17 cellular contexts compared by ENCODE assay signal in genomic region chr14:94139421-94139820, GRCh38. TPM values are rescaled to one million over a fixed set of nuclear protein-coding genes. Genes with fewer than 3 reads are reported as not detected.
DNase-seq lines count a peak whose midpoint lies in the region; ATAC-seq and TF ChIP-seq lines count a peak whose summit lies in the region.
"Had no signal": no experiment of that assay in that cellular context is flagged by ENCODE, and none has a peak within 500 bp of the region (broad histone marks: within the 10 kb centered on the region; RNA-seq: fewer than 3 reads in every experiment).

No MANE protein-coding gene starts in this region.

- H3K27ac ChIP-seq in right atrium auricular region (no peak overlapping the region), WERI-Rb-1 (peak overlapping the region; percentile 94), esophagus muscularis mucosa (replicated peaks in 1 of 4) (no peak overlapping the region), vagina (no peak overlapping the region), uterus (no peak overlapping the region)

- TF ChIP-seq POLR2A in esophagus muscularis mucosa (IDR thresholded peaks at IDR 0.05; ENCODE audit: low read depth), result no peak
- no peak for TF ChIP-seq POLR2A in vagina (IDR thresholded peaks at IDR 0.05)
- no peak for TF ChIP-seq POLR2A in uterus (IDR thresholded peaks at IDR 0.05)

- peaks cover 2% of the 10 kb centered on the region for H3K4me1 Mint-ChIP-seq in osteocyte (ENCODE audit: unreplicated experiment)

- TF ChIP-seq CTCF in right atrium auricular region (IDR thresholded peaks at IDR 0.05), result no peak
- TF ChIP-seq CTCF in WERI-Rb-1 (IDR thresholded peaks at IDR 0.05; ENCODE audit: low read depth, low read length), result no peak
- TF ChIP-seq CTCF in esophagus muscularis mucosa (IDR thresholded peaks at IDR 0.05), result no peak
- TF ChIP-seq CTCF in osteocyte (IDR thresholded peaks at IDR 0.05), result no peak
- TF ChIP-seq CTCF in vagina (IDR thresholded peaks at IDR 0.05), result no peak
- TF ChIP-seq CTCF in uterus (IDR thresholded peaks at IDR 0.05), result no peak

- no peaks in the 10 kb centered on the region for H3K36me3 Mint-ChIP-seq in osteocyte (ENCODE audit: unreplicated experiment)

- H3K27me3 ChIP-seq in right atrium auricular region (no peaks in the 10 kb centered on the region), WERI-Rb-1 (ENCODE audit: insufficient read depth, low read depth, severe bottlenecking) (no peaks in the 10 kb centered on the region), esophagus muscularis mucosa (peaks cover 0 to 5% (median 0%) of the 10 kb centered on the region in 4 donors), vagina (no peaks in the 10 kb centered on the region), uterus (no peaks in the 10 kb centered on the region)

- no peak overlapping the region for H3K4me3 Mint-ChIP-seq in osteocyte (ENCODE audit: unreplicated experiment)
- H3K4me3 Mint-ChIP-seq: CD4-positive, alpha-beta memory T cell; HFFc6 had no signal

- peak; percentile 43 for DNase-seq in right atrium auricular region (ENCODE audit: low spot score)
- DNase-seq in Right ventricle myocardium inferior (ENCODE audit: missing footprints), result no peak
- no peak for DNase-seq in WERI-Rb-1
- DNase-seq in esophagus muscularis mucosa (ENCODE audit: extremely low spot score), result peak; percentile 45
- peak; percentile 66 for DNase-seq in osteocyte (ENCODE audit: extremely low spot score, unreplicated experiment)
- no peak for DNase-seq in vagina (ENCODE audit: extremely low spot score in 2 of 2)
- no peak for DNase-seq in uterus
- DNase-seq: C1 segment of cervical spinal cord; Calu3; CD4-positive, alpha-beta memory T cell; COR-L47; DMS53; DND-41; GOT3; HFFc6 had no signal

- intact Hi-C loops in Right ventricle myocardium inferior (cut with DNase I) (no loop called here), esophagus muscularis mucosa (cut with DNase I) (loop anchor here (5.0 to 10.0 kb wide), 2 partner anchors 87 to 205 kb away; no protein-coding TSS in a partner anchor), vagina (cut with DNase I) (no loop called here), uterus (cut with DNase I; ENCODE audit: low total_unique reads) (no loop called here)

- WGBS in esophagus muscularis mucosa, result 88% methylated on average over 5 of the region's 5 CpGs

- TF ChIP-seq EP300 in esophagus muscularis mucosa (IDR thresholded peaks at IDR 0.05), result no peak

- H3K4me1 ChIP-seq in right atrium auricular region, result no peaks in the 10 kb centered on the region
- peaks cover 0 to 5% (median 2%) of the 10 kb centered on the region in 4 donors for H3K4me1 ChIP-seq in esophagus muscularis mucosa
- H3K4me1 ChIP-seq in vagina, result no peaks in the 10 kb centered on the region
- no peaks in the 10 kb centered on the region for H3K4me1 ChIP-seq in uterus

- no peaks in the 10 kb centered on the region for H3K36me3 ChIP-seq in right atrium auricular region
- H3K36me3 ChIP-seq in WERI-Rb-1, result no peaks in the 10 kb centered on the region
- no peaks in the 10 kb centered on the region for H3K36me3 ChIP-seq in esophagus muscularis mucosa
- no peaks in the 10 kb centered on the region for H3K36me3 ChIP-seq in vagina
- H3K36me3 ChIP-seq in uterus, result no peaks in the 10 kb centered on the region
- H3K36me3 ChIP-seq: HAP-1 had no signal

- no peak overlapping the region for H3K4me3 ChIP-seq in right atrium auricular region
- H3K4me3 ChIP-seq in WERI-Rb-1 (ENCODE audit: low read depth, low read length), result no peak overlapping the region
- no peak overlapping the region for H3K4me3 ChIP-seq in esophagus muscularis mucosa
- no peak overlapping the region for H3K4me3 ChIP-seq in vagina
- H3K4me3 ChIP-seq in uterus, result no peak overlapping the region
- H3K4me3 ChIP-seq: HAP-1 had no signal

- no peak for ATAC-seq in Right ventricle myocardium inferior
- ATAC-seq in GM18498 (IDR thresholded peaks at IDR 0.05; ENCODE audit: unreplicated experiment), result no peak

- no peaks in the 10 kb centered on the region for H3K9me3 ChIP-seq in right atrium auricular region
- H3K9me3 ChIP-seq in WERI-Rb-1 (ENCODE audit: severe bottlenecking), result peaks cover 3% of the 10 kb centered on the region
- H3K9me3 ChIP-seq in esophagus muscularis mucosa, result no peaks in the 10 kb centered on the region
- no peaks in the 10 kb centered on the region for H3K9me3 ChIP-seq in vagina
- H3K9me3 ChIP-seq in uterus, result no peaks in the 10 kb centered on the region
- H3K9me3 ChIP-seq: HAP-1 had no signal

- peaks cover 33% of the 10 kb centered on the region for H3K27me3 Mint-ChIP-seq in osteocyte (ENCODE audit: unreplicated experiment)

- no peak overlapping the region for H3K27ac Mint-ChIP-seq in osteocyte (ENCODE audit: unreplicated experiment)
- H3K27ac Mint-ChIP-seq: CD4-positive, alpha-beta memory T cell; HFFc6 had no signal

- no peaks in the 10 kb centered on the region for H3K9me3 Mint-ChIP-seq in osteocyte (ENCODE audit: unreplicated experiment)

RNA-seq across cellular contexts. Expression of gene IFI27L2, which starts 10.0 kb away (rescaled TPM):
- total RNA-seq in right atrium auricular region (10 to 100 TPM; 42.9 to 85.1 TPM), Right ventricle myocardium inferior (52.4 TPM), esophagus muscularis mucosa (10 to 100 TPM; 38.8 to 83.9 (median 64.7) TPM), osteocyte (42.5 and 44.7 TPM in 2 replicates), vagina (171 TPM), uterus (100 to 1,000 TPM in 1 of 4 donors, 10 to 100 TPM in 3; 14.3 to 111 (median 45.0) TPM)

RNA-seq across cellular contexts. Expression of gene IFI27, which starts 28.9 kb away (rescaled TPM):
- total RNA-seq in right atrium auricular region (100 to 1,000 TPM; 140 to 229 TPM), Right ventricle myocardium inferior (164 TPM), esophagus muscularis mucosa (100 to 1,000 TPM in 3 of 4 donors, 10 to 100 TPM in 1; 88.0 to 293 (median 180) TPM), osteocyte (1.5 and 2.6 TPM in 2 replicates), vagina (209 TPM), uterus (100 to 1,000 TPM in 2 of 4 donors, 10 to 100 TPM in 1, 1 to 10 TPM in 1; 5.6 to 390 (median 196) TPM)

RNA-seq across cellular contexts. Expression of gene PPP4R4, which starts 34.7 kb away (rescaled TPM):
- total RNA-seq in right atrium auricular region (under 1 TPM; 0.22 to 0.75 TPM), Right ventricle myocardium inferior (0.16 TPM), esophagus muscularis mucosa (under 1 TPM in 3 of 4 donors, not detected in 1; 0.19 to 0.83 (median 0.34) TPM), osteocyte (not detected in 2 replicates), vagina (6.1 TPM), uterus (1 to 10 TPM in 3 of 4 donors, under 1 TPM in 1; 0.59 to 4.1 (median 2.0) TPM)

RNA-seq across cellular contexts. Expression of gene IFI27L1, which starts 58.3 kb away (rescaled TPM):
- total RNA-seq in right atrium auricular region, result 10 to 100 TPM; 13.8 to 21.1 TPM
- total RNA-seq in Right ventricle myocardium inferior, result 10.7 TPM
- 10 to 100 TPM in 1 of 4 donors, 1 to 10 TPM in 3; 5.8 to 12.9 (median 6.4) TPM for total RNA-seq in esophagus muscularis mucosa
- 25.8 and 30.0 TPM in 2 replicates for total RNA-seq in osteocyte
- total RNA-seq in vagina, result 18.9 TPM
- total RNA-seq in uterus, result 10 to 100 TPM in 2 of 4 donors, 1 to 10 TPM in 2; 7.1 to 32.8 (median 14.3) TPM

RNA-seq across cellular contexts. Expression of gene DDX24, which starts 58.4 kb away (rescaled TPM):
- total RNA-seq in right atrium auricular region, result 100 to 1,000 TPM; 166 to 178 TPM
- 187 TPM for total RNA-seq in Right ventricle myocardium inferior
- 100 to 1,000 TPM; 142 to 215 (median 176) TPM for total RNA-seq in esophagus muscularis mucosa
- 167 and 170 TPM in 2 replicates for total RNA-seq in osteocyte
- 109 TPM for total RNA-seq in vagina
- 100 to 1,000 TPM in 3 of 4 donors, 10 to 100 TPM in 1; 55.6 to 223 (median 116) TPM for total RNA-seq in uterus

Comparison
In these comparisons a context has a peak if more than half of its experiments do, and no peak if none do; other contexts are left out.
1. DNase-seq: peak in right atrium auricular region (single experiment), esophagus muscularis mucosa (single experiment) and osteocyte (single experiment); none in Right ventricle myocardium inferior (single experiment), WERI-Rb-1 (single experiment), vagina (0 of 2) and uterus (0 of 2).